21 cellular contexts compared by ENCODE assay signal in the genomic region with DNA sequence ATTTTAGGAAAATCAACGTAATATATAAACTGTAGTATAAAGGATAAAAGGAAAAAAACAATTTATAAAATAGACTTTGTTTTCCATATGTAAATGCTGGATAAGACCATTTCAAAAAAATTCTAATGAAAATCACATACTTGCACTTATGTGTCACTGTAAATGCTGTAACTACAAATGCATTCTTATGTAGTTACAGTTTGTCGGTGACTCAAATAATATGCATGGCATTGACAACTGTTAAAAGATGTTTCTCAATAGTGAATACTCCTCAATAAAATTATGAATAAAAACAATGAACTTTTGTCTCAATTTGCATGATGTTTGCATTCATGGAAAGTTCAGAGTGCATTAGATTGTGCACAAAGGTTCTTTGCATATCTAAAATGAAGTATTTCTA.
DNase-seq lines count a peak whose midpoint lies in the region; ATAC-seq and TF ChIP-seq lines count a peak whose summit lies in the region.
"Had no signal": no experiment of that assay in that cellular context is flagged by ENCODE, and none has a peak within 500 bp of the region (broad histone marks: within the 10 kb centered on the region; RNA-seq: fewer than 3 reads in every experiment).

No MANE protein-coding gene starts in this region.

- H3K27me3 ChIP-seq in GM23248 (replicated peaks; ENCODE audit: insufficient read depth) (no peaks in the 10 kb centered on the region), ovary (no peaks in the 10 kb centered on the region)
- H3K27me3 ChIP-seq: Peyer's patch had no signal

- H3K36me3 ChIP-seq in GM23248 (ENCODE audit: low read depth) (no peaks in the 10 kb centered on the region), ovary (no peaks in the 10 kb centered on the region)
- H3K36me3 ChIP-seq: Peyer's patch had no signal

- TF ChIP-seq EP300 in ovary (IDR thresholded peaks at IDR 0.05) = no peak

- H3K9me3 ChIP-seq in GM23248 (ENCODE audit: low read depth) (peaks cover 4% of the 10 kb centered on the region), ovary (no peaks in the 10 kb centered on the region)
- H3K9me3 ChIP-seq: Peyer's patch had no signal

- H3K4me2 ChIP-seq in GM23248 (ENCODE audit: unreplicated experiment) = no peak overlapping the region

- TF ChIP-seq CTCF in epithelial cell of esophagus (IDR thresholded peaks at IDR 0.05; ENCODE audit: insufficient read depth, low read depth, low read length, missing control alignments) (no peak), ovary (IDR thresholded peaks at IDR 0.05) (no peak)

- H3K27ac ChIP-seq in GM23248 (no peak overlapping the region), ovary (no peak overlapping the region)
- H3K27ac ChIP-seq: Peyer's patch had no signal

- no peak overlapping the region for H2AFZ ChIP-seq in GM23248

- peak; percentile 48 for DNase-seq in GM23248
- peak; percentile 16 for DNase-seq in RPMI7951 (ENCODE audit: low read depth)
- DNase-seq in epithelial cell of esophagus (ENCODE audit: low read depth) = peak; percentile 38
- no peak for DNase-seq in ovary
- DNase-seq in NCI-H1436 (lab: John Stamatoyannopoulos, UW) = no peak
- DNase-seq in D341Med (ENCODE audit: low spot score) = no peak
- DNase-seq: Calu3; CD4-positive, alpha-beta memory T cell; DMS79; GDM1; GOT3; Karpas-422; MM.1S; NCI-H1092 treated with DMSO at 0.1 percent for 48 hours; NCI-H187; NCI-H226; NCI-H524 treated with DMSO at 0.1 percent for 48 hours; Peyer's patch; SHP77 treated with DMSO at 0.1 percent for 48 hours had no signal

- intact Hi-C loops in ovary (cut with DNase I) = no loop called here

- H3K9me2 ChIP-seq in GM23248 (ENCODE audit: insufficient read depth) = no peaks in the 10 kb centered on the region

- H3K4me3 ChIP-seq in GM23248 (no peak overlapping the region), epithelial cell of esophagus (ENCODE audit: low read length) (no peak overlapping the region), ovary (no peak overlapping the region)
- H3K4me3 ChIP-seq: GM12878, Peyer's patch had no signal

- no peaks in the 10 kb centered on the region for H3K79me2 ChIP-seq in GM23248 (ENCODE audit: insufficient read depth)

- H3K9ac ChIP-seq in GM23248 = no peak overlapping the region

- no peak for ATAC-seq in GM21360 (IDR thresholded peaks at IDR 0.05; ENCODE audit: unreplicated experiment)
- ATAC-seq: GM12878 had no signal

- in situ Hi-C loops in GM23248 (cut with MboI) = no loop called here

- no peak for TF ChIP-seq POLR2A in ovary (IDR thresholded peaks at IDR 0.05)

- no peaks in the 10 kb centered on the region for H4K20me1 ChIP-seq in GM23248 (ENCODE audit: insufficient read depth)

- 19 to 24% methylated on average over 2 of the region's 2 CpGs for WGBS in GM23248 (ENCODE audit: low coverage in 1 of 2, low lambda C conversion rate in 2 of 2, missing lambda C conversion rate in 2 of 2), 2 experiments
- WGBS in ovary, 3 donors = 91 to 95% (median 93%) methylated on average over 2 of the region's 2 CpGs

- H3K4me1 ChIP-seq in GM23248 (ENCODE audit: insufficient read depth) (0 out of 2 replicates have a peak, but pooled peaks cover 3% of the 10 kb centered on the region), ovary (ENCODE audit: insufficient read depth) (no peaks in the 10 kb centered on the region)
- H3K4me1 ChIP-seq: Peyer's patch had no signal

- H3F3A ChIP-seq in GM23248 (ENCODE audit: insufficient read depth) = no peaks in the 10 kb centered on the region

Comparison
In these comparisons a context has a peak if more than half of its experiments do, and no peak if none do; other contexts are left out.
1. DNase-seq: peak in GM23248 (single experiment), RPMI7951 (single experiment) and epithelial cell of esophagus (single experiment); none in ovary (0 of 5), NCI-H1436 (single experiment) and D341Med (single experiment).